Comparison of ENCODE assay signal across 27 cellular contexts in the genomic region with DNA sequence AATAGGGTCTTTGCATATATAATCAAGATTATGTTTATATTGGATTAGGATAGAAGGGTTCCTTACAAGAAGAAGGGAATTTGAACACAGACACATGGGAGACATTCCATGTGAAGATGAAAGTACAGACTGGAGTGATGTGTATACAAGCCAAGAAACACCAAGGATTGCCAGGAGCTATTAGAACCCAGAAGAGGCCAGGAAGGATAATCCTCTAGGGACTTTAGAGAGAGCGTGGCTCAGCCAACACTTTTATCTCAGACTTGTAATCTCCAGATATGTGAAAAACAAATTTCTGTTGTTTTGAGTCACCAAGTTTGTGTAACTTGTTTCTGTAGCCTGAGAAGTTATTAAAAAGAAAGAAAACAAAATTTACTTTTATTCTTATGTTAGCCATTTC.
"Had no signal": no experiment of that assay in that cellular context is flagged by ENCODE, and none has a peak within 500 bp of the region (broad histone marks: within the 10 kb centered on the region; RNA-seq: fewer than 3 reads in every experiment).

No MANE protein-coding gene starts in this region.

- H3K27me3 ChIP-seq: dorsolateral prefrontal cortex, foreskin keratinocyte, heart right ventricle, left lung, pancreas, spleen, suprapubic skin, tibial artery, upper lobe of right lung had no signal

- H3K27me3 Mint-ChIP-seq: brain, T-helper 17 cell had no signal

- H3K36me3 Mint-ChIP-seq: brain had no signal

- H3K4me1 ChIP-seq: heart right ventricle, left lung, pancreas, prostate gland, spleen, suprapubic skin, tibial artery, upper lobe of right lung had no signal

- H3K4me1 Mint-ChIP-seq: brain, nephron, T-helper 17 cell had no signal

- H3K4me3 ChIP-seq: coronary artery, dorsolateral prefrontal cortex, heart right ventricle, left lung, pancreas, prostate gland, spleen, suprapubic skin, tibial artery, upper lobe of right lung had no signal

- H3K9me3 ChIP-seq: left lung, pancreas, prostate gland, spleen, suprapubic skin, tibial artery, upper lobe of right lung had no signal

- H3K27ac ChIP-seq: coronary artery, dorsolateral prefrontal cortex, foreskin keratinocyte, heart right ventricle, left lung, pancreas, prostate gland, spleen, suprapubic skin, tibial artery, upper lobe of right lung, WERI-Rb-1 had no signal

- H3K4me3 Mint-ChIP-seq: brain, nephron, T-helper 17 cell had no signal

- H3K27ac Mint-ChIP-seq: brain, nephron, T-helper 17 cell had no signal

- ATAC-seq: activated CD4-positive, CD25-positive, alpha-beta regulatory T cell treated with anti-CD3 and anti-CD28 coated beads, Interleukin-2, amount 50 U/mL, for 24 hours; foreskin keratinocyte; left lung; pancreas; T-helper 17 cell; upper lobe of right lung had no signal

- DNase-seq: activated CD4-positive, alpha-beta T cell treated with anti-CD3 and anti-CD28 coated beads for 48 hours; activated CD4-positive, alpha-beta T cell treated with anti-CD3 and anti-CD28 coated beads, Interleukin-2, amount 50 U/mL, for 48 hours; activated CD8-positive, alpha-beta memory T cell treated with anti-CD3 and anti-CD28 coated beads for 24 hours; activated gamma-delta T cell; activated naive CD4-positive, alpha-beta T cell treated with anti-CD3 and anti-CD28 coated beads, Interleukin-2, amount 50 U/mL, for 16 hours; activated T-cell treated with anti-CD3 and anti-CD28 coated beads, Interleukin-2, amount 50 U/mL, for 1 hour; aorta; dorsolateral prefrontal cortex; effector memory CD4-positive, alpha-beta T cell; foreskin keratinocyte; heart right ventricle; left lung; pancreas; retina; spleen; stimulated activated naive CD4-positive, alpha-beta T cell; T-helper 17 cell; T1000; tibial artery; upper lobe of right lung; WERI-Rb-1 had no signal

- H3K36me3 ChIP-seq: heart right ventricle, left lung, pancreas, prostate gland, spleen, suprapubic skin, tibial artery, upper lobe of right lung, WERI-Rb-1 had no signal
